8 cellular contexts compared by ENCODE assay signal in genomic region chr1:150186789-150187559, GRCh38. TPM values are rescaled to one million over a fixed set of nuclear protein-coding genes. Genes with fewer than 3 reads are reported as not detected.
DNase-seq lines count a peak whose midpoint lies in the region; ATAC-seq and TF ChIP-seq lines count a peak whose summit lies in the region.

No MANE protein-coding gene starts in this region.

- H3K14ac ChIP-seq in trophoblast cell (ENCODE audit: low read length): no peak overlapping the region

- H3K4me3 ChIP-seq in foreskin fibroblast (ENCODE audit: low read depth in 1 of 2, low read length in 2 of 2) (peak overlapping the region in 1 of 2 donors; percentile 26), trophoblast cell (ENCODE audit: low read depth, low read length) (no peak overlapping the region)

- ATAC-seq in HG03045 (IDR thresholded peaks at IDR 0.05; ENCODE audit: unreplicated experiment) (no peak), GM19397 (IDR thresholded peaks at IDR 0.05; ENCODE audit: unreplicated experiment) (no peak)

- no CpG with 5 or more reads among the region's 10 CpGs for WGBS in trophoblast cell (ENCODE audit: extremely low coverage, insufficient coverage, insufficient read length)

- no peak overlapping the region for H4K91ac ChIP-seq in trophoblast cell (ENCODE audit: low read depth, low read length)

- no peak overlapping the region for H2AK5ac ChIP-seq in trophoblast cell (ENCODE audit: low read length)

- H3K36me3 Mint-ChIP-seq in activated CD4-positive, alpha-beta memory T cell treated with anti-CD3 and anti-CD28 coated beads, Interleukin-2, amount 10 ng/mL, durations not matched to agents 7 days and 5 days (ENCODE audit: low read depth): no peaks in the 10 kb centered on the region

- H3K9me3 ChIP-seq in trophoblast cell (ENCODE audit: insufficient read depth, low read depth, low read length): peaks cover 2% of the 10 kb centered on the region

- TF ChIP-seq CTCF in GM13977 (IDR thresholded peaks at IDR 0.05; ENCODE audit: extremely low read depth, insufficient read depth, missing control alignments) (peak; percentile 38), foreskin fibroblast (IDR thresholded peaks at IDR 0.05; ENCODE audit: low read depth, low read length) (peak; percentile 8)

- H3K9me3 Mint-ChIP-seq in activated CD4-positive, alpha-beta memory T cell treated with anti-CD3 and anti-CD28 coated beads, Interleukin-2, amount 10 ng/mL, durations not matched to agents 7 days and 5 days: no peaks in the 10 kb centered on the region

- H2BK12ac ChIP-seq in trophoblast cell (ENCODE audit: low read length): peak overlapping the region; percentile 50

- peak overlapping the region; percentile 16 for H3K4me3 Mint-ChIP-seq in activated CD4-positive, alpha-beta memory T cell treated with anti-CD3 and anti-CD28 coated beads, Interleukin-2, amount 10 ng/mL, durations not matched to agents 7 days and 5 days

- in situ Hi-C loops in GM13977 (cut with MboI; ENCODE audit: low pct_unique_long_range_greater_than_20kb, low sequenced_read_pairs, unreplicated experiment): no loop called here

- H3K79me1 ChIP-seq in trophoblast cell (ENCODE audit: low read length): peaks cover 11% of the 10 kb centered on the region

- peak overlapping the region; percentile 74 for H4K8ac ChIP-seq in trophoblast cell (ENCODE audit: low read depth, low read length)

- no peak overlapping the region for H3K4me2 ChIP-seq in trophoblast cell (ENCODE audit: low read length)

- CTCF ChIA-PET in activated CD4-positive, alpha-beta memory T cell treated with anti-CD3 and anti-CD28 coated beads, Interleukin-2, amount 10 ng/mL, durations not matched to agents 7 days and 5 days (lab: Charles Lee): interaction anchor here (0.6 to 4.0 kb wide), 66 partner anchors 9 to 343 kb away, joined by 3 to 120 read pairs (median 5); partner anchors contain the start of genes BOLA1, OTUD7B, PLEKHO1 and VPS45

- H3K18ac ChIP-seq in trophoblast cell (ENCODE audit: low read length): no peak overlapping the region

- no peak overlapping the region for H4K12ac ChIP-seq in trophoblast cell (ENCODE audit: low read depth, low read length)

- POLR2A ChIA-PET in activated CD4-positive, alpha-beta memory T cell treated with anti-CD3 and anti-CD28 coated beads, Interleukin-2, amount 10 ng/mL, durations not matched to agents 7 days and 5 days (lab: Charles Lee): interaction anchor here (0.7 to 2.9 kb wide), 18 partner anchors 22 to 343 kb away, joined by 3 to 52 read pairs (median 4); partner anchors contain the start of genes ANP32E, APH1A, OTUD7B and VPS45

- H2BK120ac ChIP-seq in trophoblast cell (ENCODE audit: insufficient read depth, low read length, poor library complexity): peak overlapping the region; percentile 63

- peaks cover 0 to 2% of the 10 kb centered on the region in 2 experiments for H3K4me1 ChIP-seq in trophoblast cell (ENCODE audit: control insufficient read depth in 1 of 2, insufficient read depth in 2 of 2, low read length in 2 of 2)

- peaks cover 0 to 2% of the 10 kb centered on the region in 2 experiments for H3K36me3 ChIP-seq in trophoblast cell (ENCODE audit: control insufficient read depth in 1 of 2, insufficient read depth in 2 of 2, low read length in 2 of 2)

- H3K79me2 ChIP-seq in trophoblast cell (ENCODE audit: control insufficient read depth, insufficient read depth, low read length, poor library complexity): peaks cover 2% of the 10 kb centered on the region

- no peak overlapping the region for H2BK5ac ChIP-seq in trophoblast cell (ENCODE audit: low read depth, low read length, poor library complexity)

- H3K27me3 Mint-ChIP-seq in activated CD4-positive, alpha-beta memory T cell treated with anti-CD3 and anti-CD28 coated beads, Interleukin-2, amount 10 ng/mL, durations not matched to agents 7 days and 5 days: no peaks in the 10 kb centered on the region

- peaks cover 19% of the 10 kb centered on the region for H3K4me1 Mint-ChIP-seq in activated CD4-positive, alpha-beta memory T cell treated with anti-CD3 and anti-CD28 coated beads, Interleukin-2, amount 10 ng/mL, durations not matched to agents 7 days and 5 days

- no peak overlapping the region for H2AFZ ChIP-seq in trophoblast cell (ENCODE audit: insufficient read depth, low read length, poor library complexity)

- peak overlapping the region; percentile 42 for H3K27ac ChIP-seq in trophoblast cell (ENCODE audit: low read depth, low read length)

- H3K27ac Mint-ChIP-seq in activated CD4-positive, alpha-beta memory T cell treated with anti-CD3 and anti-CD28 coated beads, Interleukin-2, amount 10 ng/mL, durations not matched to agents 7 days and 5 days: peak overlapping the region; percentile 41

- H3K27me3 ChIP-seq in trophoblast cell (ENCODE audit: insufficient read depth, low read length): no peaks in the 10 kb centered on the region

- H3K23ac ChIP-seq in trophoblast cell (ENCODE audit: low read length): no peak overlapping the region

- DNase-seq in AG20443 (ENCODE audit: low spot score) (peak; percentile 66), GM13977 (ENCODE audit: low spot score) (peak; percentile 53), NCI-H510A (lab: John Stamatoyannopoulos, UW) (peak; percentile 13), foreskin fibroblast (peak in 1 of 2 donors; percentile 66), trophoblast cell (peak; percentile 31 to 77)
- DNase-seq in activated CD4-positive, alpha-beta memory T cell treated with anti-CD3 and anti-CD28 coated beads, Interleukin-2, amount 10 ng/mL, durations not matched to agents 7 days and 5 days: peak; percentile 32

- no peak overlapping the region for H3K9ac ChIP-seq in trophoblast cell (ENCODE audit: low read length)

- H3K4ac ChIP-seq in trophoblast cell (ENCODE audit: low read depth, low read length): no peak overlapping the region

RNA-seq across cellular contexts. Expression of gene PLEKHO1, which starts 37.3 kb away (rescaled TPM):
- 10 to 100 TPM; 89.8 to 92.9 TPM for total RNA-seq in activated CD4-positive, alpha-beta memory T cell treated with anti-CD3 and anti-CD28 coated beads, Interleukin-2, amount 10 ng/mL, durations not matched to agents 7 days and 5 days
- 40.7 and 41.3 TPM in 2 replicates for polyA plus RNA-seq in trophoblast cell (2013)

RNA-seq across cellular contexts. Expression of gene ANP32E, which starts 48.9 kb away (rescaled TPM):
- total RNA-seq in activated CD4-positive, alpha-beta memory T cell treated with anti-CD3 and anti-CD28 coated beads, Interleukin-2, amount 10 ng/mL, durations not matched to agents 7 days and 5 days: 100 to 1,000 TPM; 185 TPM
- 51.7 and 51.9 TPM in 2 replicates for polyA plus RNA-seq in trophoblast cell (2013)
